Comparison of ENCODE assay signal across 12 cellular contexts in genomic region chr10:10261-10971, GRCh38. TPM values are rescaled to one million over a fixed set of nuclear protein-coding genes. Genes with fewer than 3 reads are reported as not detected.
DNase-seq lines count a peak whose midpoint lies in the region; ATAC-seq, FAIRE-seq and TF ChIP-seq lines count a peak whose summit lies in the region.
"Not testable (repeated sequence)": the region's sequence is repeated elsewhere in the genome, so short reads cannot be mapped to it uniquely, and the experiment has no call there.
"Had no signal": no experiment of that assay in that cellular context is flagged by ENCODE, and none has a peak within 500 bp of the region (broad histone marks: within the 10 kb centered on the region; RNA-seq: fewer than 3 reads in every experiment).

No MANE protein-coding gene starts in this region.

- in situ Hi-C loops in K562 (cut with MboI): not testable (repeated sequence)

- not testable (repeated sequence) for H3K79me2 ChIP-seq in K562 (ENCODE audit: control insufficient read depth, insufficient read depth, low read length)

- H3K9me3 Mint-ChIP-seq in activated B cell treated with CpG ODN at 0.5 μM for 24 hours; stimulated activated naive CD8-positive, alpha-beta T cell treated with anti-CD3 and anti-CD28 coated beads, Interleukin-15, amount 100 ng/mL, for 72 hours: not testable (repeated sequence)

- not testable (repeated sequence) for TF ChIP-seq POLR2A in K562 (conservative IDR thresholded peaks at IDR 0.05)

- WGBS in K562 (ENCODE audit: insufficient coverage, low coverage, missing lambda C conversion rate): no CpG with 5 or more reads among the region's 42 CpGs
- 64 to 69% methylated on average over 15 to 17 of the region's 42 CpGs for WGBS in pancreas, 2 donors

- POLR2A ChIA-PET in activated B cell treated with CpG ODN at 0.5 μM for 24 hours (lab: Charles Lee); K562 (lab: Yijun Ruan, JAX): not testable (repeated sequence)

- CTCF ChIA-PET in activated B cell treated with CpG ODN at 0.5 μM for 24 hours (lab: Charles Lee); K562 (lab: Yijun Ruan, JAX; ENCODE audit: low intra/inter-chr PET ratio): not testable (repeated sequence)

- H3K4me2 ChIP-seq in K562 (ENCODE audit: insufficient read depth, low read length): not testable (repeated sequence)

- H3K9ac ChIP-seq in K562 (ENCODE audit: insufficient read depth in 1 of 2, low read depth in 2 of 2, low read length in 2 of 2): not testable (repeated sequence)

- H3K36me3 ChIP-seq in K562 (ENCODE audit: control insufficient read depth, insufficient read depth, low read length); left lung; pancreas: not testable (repeated sequence)

- not testable (repeated sequence) for H3K9me1 ChIP-seq in K562 (ENCODE audit: control insufficient read depth, insufficient read depth, low read length)

- H3K27ac Mint-ChIP-seq in activated B cell treated with CpG ODN at 0.5 μM for 24 hours; stimulated activated naive CD8-positive, alpha-beta T cell treated with anti-CD3 and anti-CD28 coated beads, Interleukin-15, amount 100 ng/mL, for 72 hours: not testable (repeated sequence)

- not testable (repeated sequence) for H3K27ac ChIP-seq in K562 (ENCODE audit: extremely low read depth, low read depth, low read length); left lung; pancreas

- H3K4me3 ChIP-seq in K562, left lung, pancreas: not testable (repeated sequence)

- intact Hi-C loops in activated B cell treated with CpG ODN at 0.5 μM for 24 hours (cut with micrococcal nuclease); K562 (cut with micrococcal nuclease); left ventricle myocardium superior (cut with micrococcal nuclease); left lung (cut with DNase I); pancreas (cut with DNase I): not testable (repeated sequence)

- H3K4me3 Mint-ChIP-seq in activated B cell treated with CpG ODN at 0.5 μM for 24 hours; stimulated activated naive CD8-positive, alpha-beta T cell treated with anti-CD3 and anti-CD28 coated beads, Interleukin-15, amount 100 ng/mL, for 72 hours: not testable (repeated sequence)

- ATAC-seq in activated B cell treated with CpG ODN at 0.5 μM for 24 hours (ENCODE audit: low read depth); K562: not testable (repeated sequence)
- ATAC-seq in left ventricle myocardium superior (peak; percentile 31), left lung (peak; percentile 19), pancreas (peak in 3 of 4 donors; percentile 28 to 59 (median 40))
- peak; percentile 59 for ATAC-seq in stimulated activated naive CD8-positive, alpha-beta T cell treated with anti-CD3 and anti-CD28 coated beads, Interleukin-15, amount 100 ng/mL, for 72 hours

- not testable (repeated sequence) for H3K36me3 Mint-ChIP-seq in activated B cell treated with CpG ODN at 0.5 μM for 24 hours (ENCODE audit: low read depth)

- not testable (repeated sequence) for H3K27me3 Mint-ChIP-seq in activated B cell treated with CpG ODN at 0.5 μM for 24 hours; stimulated activated naive CD8-positive, alpha-beta T cell treated with anti-CD3 and anti-CD28 coated beads, Interleukin-15, amount 100 ng/mL, for 72 hours

- TF ChIP-seq RAD21 in K562 (CRISPR knock-in tag; conservative IDR thresholded peaks at IDR 0.05 in 1 of 2, IDR thresholded peaks at IDR 0.05 in 1 of 2): not testable (repeated sequence)

- not testable (repeated sequence) for H3K4me1 ChIP-seq in K562 (replicated peaks in 1 of 2; ENCODE audit: control insufficient read depth in 2 of 2, insufficient read depth in 2 of 2, low read length in 2 of 2); left lung; pancreas

- DNase-seq in activated B cell treated with CpG ODN at 0.5 μM for 24 hours: peak; percentile 27
- DNase-seq in activated CD8-positive, alpha-beta memory T cell treated with anti-CD3 and anti-CD28 coated beads, Interleukin-2, amount 50 U/mL, for 48 hours: peak; percentile 15
- DNase-seq in activated gamma-delta T cell treated with anti-CD3 and anti-CD28 coated beads, Interleukin-2, amount 50 U/mL, for 16 hours (ENCODE audit: low read depth): peak; percentile 12
- DNase-seq in K562 (ENCODE audit: extremely low read depth in 1 of 4, low spot score in 3 of 4); left ventricle myocardium superior; left lung: not testable (repeated sequence)
- peak in 1 of 6 donors; percentile 56 for DNase-seq in pancreas
- peak in 1 of 2 donors; percentile 28 for DNase-seq in stimulated activated naive CD8-positive, alpha-beta T cell treated with anti-CD3 and anti-CD28 coated beads, Interleukin-15, amount 100 ng/mL, for 72 hours

- not testable (repeated sequence) for H3K9me3 ChIP-seq in K562 (replicated peaks; ENCODE audit: control insufficient read depth, insufficient read depth, low read depth, low read length); left lung; pancreas

- not testable (repeated sequence) for H3K4me1 Mint-ChIP-seq in activated B cell treated with CpG ODN at 0.5 μM for 24 hours; stimulated activated naive CD8-positive, alpha-beta T cell treated with anti-CD3 and anti-CD28 coated beads, Interleukin-15, amount 100 ng/mL, for 72 hours

- FAIRE-seq in K562 (lab: Jason Lieb, UNC); pancreas (lab: Jason Lieb, UNC): not testable (repeated sequence)

- not testable (repeated sequence) for BruUV-seq in K562 (replicated peaks; lab: Mats Ljungman, UMichigan)

- H4K20me1 ChIP-seq in K562 (replicated peaks; ENCODE audit: control insufficient read depth, insufficient read depth, low read length): not testable (repeated sequence)

- not testable (repeated sequence) for TF ChIP-seq CTCF in activated B cell treated with CpG ODN at 0.5 μM for 24 hours (IDR thresholded peaks at IDR 0.05); K562 (IDR thresholded peaks at IDR 0.05 in 2 of 3, conservative IDR thresholded peaks at IDR 0.05 in 1 of 3; ENCODE audit: insufficient read depth in 2 of 3, low read depth in 1 of 3, low read length in 3 of 3); left lung (IDR thresholded peaks at IDR 0.05); pancreas (IDR thresholded peaks at IDR 0.05)

- not testable (repeated sequence) for H3K27me3 ChIP-seq in K562 (ENCODE audit: control insufficient read depth in 2 of 2, insufficient read depth in 2 of 2, low read length in 2 of 2); left lung; pancreas

- not testable (repeated sequence) for TF ChIP-seq EP300 in K562 (IDR thresholded peaks at IDR 0.05; ENCODE audit: low read length)

- not testable (repeated sequence) for H2AFZ ChIP-seq in K562 (ENCODE audit: low read depth, low read length)

TF ChIP-seq in K562, 482 proteins besides CTCF, POLR2A, EP300 and RAD21:
- TF ChIP-seq NFRKB (IDR thresholded peaks at IDR 0.05; ENCODE audit: low read depth): peak; percentile 46; the same call in 1 of the 2 replicates
TF ChIP-seq in K562: peak in this region for 1; not testable (repeated sequence) for 481.

RNA-seq across cellular contexts. Expression of gene TUBB8, which starts 38.7 kb away (rescaled TPM):
- not detected in 2 replicates for total RNA-seq in activated B cell treated with CpG ODN at 0.5 μM for 24 hours
- total RNA-seq in K562 (2011; cell fraction: chromatin; rRNA removed; ENCODE audit: low replicate concordance): 0.21 TPM in 1 of 2 replicates, not detected in the other
- not detected in 2 replicates for total RNA-seq in K562 (2011; cell fraction: nucleolus; rRNA removed)
- not detected in 2 replicates for total RNA-seq in K562 (2011; cell fraction: nucleoplasm; rRNA removed)
- total RNA-seq in K562 (2014; rRNA removed): 0.04 TPM in 1 of 2 replicates, not detected in the other
- not detected in 2 replicates for total RNA-seq in K562 (2014; rRNA removed; fragmentation: Illumina TruSeq; extraction: Trizol)
- not detected in 2 replicates for total RNA-seq in K562 (2015; rRNA removed; fragmentation: Illumina TruSeq; extraction: Trizol)
- total RNA-seq in K562 (2021): not detected in 2 replicates
- polyA plus RNA-seq in K562 (2011; rRNA removed): 0.07 and 0.08 TPM in 2 replicates
- 0.09 TPM in 1 of 2 replicates, not detected in the other for polyA plus RNA-seq in K562 (2011; cell fraction: cytosol; rRNA removed)
- polyA plus RNA-seq in K562 (2011; cell fraction: nucleus; rRNA removed): 0.06 and 0.15 TPM in 2 replicates
- not detected in 2 replicates for polyA plus RNA-seq in K562 (2012)
- not detected in 2 replicates for polyA plus RNA-seq in K562 (2014; fragmentation: Illumina TruSeq; extraction: Trizol)
- not detected for polyA plus RNA-seq in K562 (2014; fragmentation: Nextera tagmentation; extraction: Ambion mirVana)
- polyA plus RNA-seq in K562 (2014; rRNA removed): not detected in 2 replicates
- not detected in 2 replicates for polyA minus RNA-seq in K562 (2011; rRNA and poly(A)+ RNA removed)
- polyA minus RNA-seq in K562 (2011; cell fraction: cytosol; rRNA and poly(A)+ RNA removed): not detected in 2 replicates
- polyA minus RNA-seq in K562 (2011; cell fraction: nucleus; rRNA and poly(A)+ RNA removed): not detected in 2 replicates
- not detected for total RNA-seq in left ventricle myocardium superior
- total RNA-seq in left lung: under 1 TPM in 1 of 2 donors, not detected in 1; 0.26 TPM
- under 1 TPM in 1 of 6 donors, not detected in 5; 0.09 TPM for total RNA-seq in pancreas
- under 1 TPM; 0.16 to 0.46 TPM for polyA plus RNA-seq in pancreas
- total RNA-seq: Caco-2; CD4-positive, CD25-positive, alpha-beta regulatory T cell; GM23248; H4 had no signal
- polyA plus RNA-seq: CD4-positive, CD25-positive, alpha-beta regulatory T cell; GM23248 had no signal
